In genomic region chr17:32006957-32007462, GRCh38 we compare ENCODE assay signal across 1 cellular context.
TF ChIP-seq lines count a peak whose summit lies in the region.

Gene LRRC37B (plus strand): TSS chr17:32007383. CDS start chr17:32021393, 14,010 bp downstream.

TF ChIP-seq in HEK293, 187 proteins besides CTCF, POLR2A, EP300 and RAD21 (continued from another document and continues in another):
- TF ChIP-seq ZNF639 (tag by site-specific recombination; IDR thresholded peaks at IDR 0.05), result no peak
- TF ChIP-seq ZEB2 (tag by site-specific recombination; IDR thresholded peaks at IDR 0.05), result peak; percentile 69; the same call in 1 of the 2 replicates
- TF ChIP-seq ZBTB21 (tag by site-specific recombination; IDR thresholded peaks at IDR 0.05), result no peak
- no peak for TF ChIP-seq ZNF580 (tag by site-specific recombination; IDR thresholded peaks at IDR 0.05)
- TF ChIP-seq ZBTB17 (tag by site-specific recombination; IDR thresholded peaks at IDR 0.05), result peak; percentile 65
- peak; percentile 92 for TF ChIP-seq ZNF335 (tag by site-specific recombination; conservative IDR thresholded peaks at IDR 0.05)
- TF ChIP-seq ZBTB10 (tag by site-specific recombination; IDR thresholded peaks at IDR 0.05), result peak; percentile 57; the same call in 1 of the 2 replicates
- peak; percentile 16; the same call in 1 of the 2 replicates for TF ChIP-seq ZNF10 (tag by site-specific recombination; IDR thresholded peaks at IDR 0.05)
- TF ChIP-seq ZNF366 (tag by site-specific recombination; conservative IDR thresholded peaks at IDR 0.05), result no peak
- TF ChIP-seq ZBTB11 (tag by site-specific recombination; conservative IDR thresholded peaks at IDR 0.05; ENCODE audit: low read depth), result peak; percentile 43; the same call in 1 of the 2 replicates
- TF ChIP-seq GLI2 (tag by site-specific recombination; IDR thresholded peaks at IDR 0.05; ENCODE audit: borderline replicate concordance, low read depth), result no peak
- TF ChIP-seq ZNF626 (tag by site-specific recombination; IDR thresholded peaks at IDR 0.05), result no peak
- TF ChIP-seq MYNN (tag by site-specific recombination; IDR thresholded peaks at IDR 0.05; ENCODE audit: borderline replicate concordance), result no peak
- TF ChIP-seq ZNF629 (tag by site-specific recombination; IDR thresholded peaks at IDR 0.05), result peak; percentile 37; the same call in 1 of the 2 replicates
- 0 out of 2 replicates have a peak, but pooled peaks have one; percentile 46 for TF ChIP-seq ZNF423 (tag by site-specific recombination; IDR thresholded peaks at IDR 0.05)
- TF ChIP-seq ZSCAN4 (tag by site-specific recombination; IDR thresholded peaks at IDR 0.05), result no peak
- no peak for TF ChIP-seq ZFP41 (tag by site-specific recombination; IDR thresholded peaks at IDR 0.05; ENCODE audit: borderline replicate concordance)
- TF ChIP-seq TRIM28 (IDR thresholded peaks at IDR 0.05; ENCODE audit: borderline replicate concordance, low read length), result no peak
- no peak for TF ChIP-seq HOXC10 (CRISPR knock-in tag; IDR thresholded peaks at IDR 0.05)
- no peak for TF ChIP-seq ZNF248 (tag by site-specific recombination; IDR thresholded peaks at IDR 0.05)
- TF ChIP-seq EGR2 (tag by site-specific recombination; IDR thresholded peaks at IDR 0.05; ENCODE audit: low read depth), result peak; percentile 78
- TF ChIP-seq ZNF785 (tag by site-specific recombination; IDR thresholded peaks at IDR 0.05), result no peak
- peak; percentile 78 for TF ChIP-seq FEZF1 (tag by site-specific recombination; IDR thresholded peaks at IDR 0.05)
- TF ChIP-seq ZNF600 (tag by site-specific recombination; IDR thresholded peaks at IDR 0.05), result no peak
- TF ChIP-seq ZNF266 (tag by site-specific recombination; IDR thresholded peaks at IDR 0.05; ENCODE audit: low read depth), result no peak
- no peak for TF ChIP-seq SCRT1 (tag by site-specific recombination; IDR thresholded peaks at IDR 0.05; ENCODE audit: borderline replicate concordance)
- TF ChIP-seq SP2 (tag by site-specific recombination; IDR thresholded peaks at IDR 0.05), result no peak
- TF ChIP-seq YY1 (tag by site-specific recombination; IDR thresholded peaks at IDR 0.05), result peak; percentile 51; the same call in 1 of the 2 replicates
- no peak; the same call in 1 of the 2 replicates for TF ChIP-seq ZXDB (tag by site-specific recombination; IDR thresholded peaks at IDR 0.05)
- peak; percentile 50 for TF ChIP-seq ZBTB8A (tag by site-specific recombination; IDR thresholded peaks at IDR 0.05)
- no peak for TF ChIP-seq ZNF148 (tag by site-specific recombination; IDR thresholded peaks at IDR 0.05; ENCODE audit: borderline replicate concordance)
- TF ChIP-seq KLF9 (tag by site-specific recombination; IDR thresholded peaks at IDR 0.05; ENCODE audit: low read depth), result peak; percentile 68
- TF ChIP-seq ZBTB6 (tag by site-specific recombination; IDR thresholded peaks at IDR 0.05), result no peak
- TF ChIP-seq ZNF670 (tag by site-specific recombination; IDR thresholded peaks at IDR 0.05; ENCODE audit: low read depth), result no peak
- TF ChIP-seq ZSCAN30 (tag by site-specific recombination; IDR thresholded peaks at IDR 0.05), result peak; percentile 81
- 0 out of 2 replicates have a peak, but pooled peaks have one; percentile 45 for TF ChIP-seq ZNF501 (tag by site-specific recombination; IDR thresholded peaks at IDR 0.05)
- no peak for TF ChIP-seq ZNF157 (tag by site-specific recombination; IDR thresholded peaks at IDR 0.05)
- TF ChIP-seq ZNF140 (tag by site-specific recombination; IDR thresholded peaks at IDR 0.05), result no peak
- no peak for TF ChIP-seq ZNF510 (tag by site-specific recombination; IDR thresholded peaks at IDR 0.05; ENCODE audit: insufficient replicate concordance)
- no peak for TF ChIP-seq ZNF350 (tag by site-specific recombination; IDR thresholded peaks at IDR 0.05)
- no peak for TF ChIP-seq ZNF654 (tag by site-specific recombination; IDR thresholded peaks at IDR 0.05; ENCODE audit: low read depth)
- TF ChIP-seq TSHZ1 (tag by site-specific recombination; IDR thresholded peaks at IDR 0.05; ENCODE audit: borderline replicate concordance), result no peak
- TF ChIP-seq ZNF292 (tag by site-specific recombination; IDR thresholded peaks at IDR 0.05; ENCODE audit: borderline replicate concordance, low read depth), result no peak
- no peak for TF ChIP-seq RBAK (tag by site-specific recombination; IDR thresholded peaks at IDR 0.05)
- TF ChIP-seq ZNF239 (tag by site-specific recombination; IDR thresholded peaks at IDR 0.05), result no peak
- peak; percentile 95 for TF ChIP-seq ZBTB1 (tag by site-specific recombination; IDR thresholded peaks at IDR 0.05)
- no peak for TF ChIP-seq ZNF677 (tag by site-specific recombination; IDR thresholded peaks at IDR 0.05)
- no peak for TF ChIP-seq WT1 (tag by site-specific recombination; IDR thresholded peaks at IDR 0.05)
- no peak for TF ChIP-seq ZNF513 (tag by site-specific recombination; IDR thresholded peaks at IDR 0.05)
- TF ChIP-seq ZNF19 (tag by site-specific recombination; IDR thresholded peaks at IDR 0.05; ENCODE audit: low read depth), result no peak
